29 cellular contexts compared by ENCODE assay signal in genomic region chr22:49263101-49263500, GRCh38.
"Had no signal": no experiment of that assay in that cellular context is flagged by ENCODE, and none has a peak within 500 bp of the region (broad histone marks: within the 10 kb centered on the region; RNA-seq: fewer than 3 reads in every experiment).

No MANE protein-coding gene starts in this region.

- H3K27me3 Mint-ChIP-seq: activated naive CD4-positive, alpha-beta T cell treated with anti-CD3 and anti-CD28 coated beads, Interleukin-2, amount 10 ng/mL, durations not matched to agents 7 days and 5 days had no signal

- ATAC-seq: activated naive CD8-positive, alpha-beta T cell treated with anti-CD3 and anti-CD28 coated beads, Interleukin-2, amount 50 U/mL, for 24 hours; activated T-cell treated with anti-CD3 and anti-CD28 coated beads, Interleukin-2, amount 50 U/mL, for 4 hours; Right ventricle myocardium inferior had no signal

- H3K36me3 Mint-ChIP-seq: activated CD4-positive, alpha-beta memory T cell treated with anti-CD3 and anti-CD28 coated beads for 36 hours; activated naive CD4-positive, alpha-beta T cell treated with anti-CD3 and anti-CD28 coated beads, Interleukin-2, amount 10 ng/mL, durations not matched to agents 7 days and 5 days; activated naive CD8-positive, alpha-beta T cell; IgD-negative memory B cell had no signal

- H3K9me3 Mint-ChIP-seq: activated CD4-positive, alpha-beta memory T cell treated with anti-CD3 and anti-CD28 coated beads for 36 hours; activated naive CD4-positive, alpha-beta T cell treated with anti-CD3 and anti-CD28 coated beads, Interleukin-2, amount 10 ng/mL, durations not matched to agents 7 days and 5 days; activated naive CD8-positive, alpha-beta T cell treated with anti-CD3 and anti-CD28 coated beads, Interleukin-2, amount 50 U/mL, for 24 hours; activated T-cell treated with anti-CD3 and anti-CD28 coated beads, Interleukin-2, amount 50 U/mL, for 4 hours; activated T-helper 1 cell treated with anti-CD3 and anti-CD28 coated beads, Interleukin-12 subunit alpha, Interleukin-12 subunit beta, Interleukin-2, Interleukin-4 antibody, amounts not matched to agents 30 ng/mL and 10 ng/mL and 1 ng/mL, durations not matched to agents 14 hours and 24 hours and 36 hours; central memory CD8-positive, alpha-beta T cell; T-helper 2 cell treated with Interferon-gamma antibody and Interleukin-4, amounts not matched to agents 5 μg/mL and 100 μg/mL, for 36 hours had no signal

- H3K27me3 ChIP-seq: brain microvascular endothelial cell had no signal

- H3K27ac ChIP-seq: brain microvascular endothelial cell, PC-9, RWPE1 had no signal

- H3K27ac Mint-ChIP-seq: activated CD4-positive, alpha-beta memory T cell treated with anti-CD3 and anti-CD28 coated beads for 36 hours; activated naive CD4-positive, alpha-beta T cell treated with anti-CD3 and anti-CD28 coated beads, Interleukin-2, amount 10 ng/mL, durations not matched to agents 7 days and 5 days; activated naive CD8-positive, alpha-beta T cell; activated naive CD8-positive, alpha-beta T cell treated with anti-CD3 and anti-CD28 coated beads, Interleukin-2, amount 50 U/mL, for 24 hours; activated T-helper 1 cell treated with anti-CD3 and anti-CD28 coated beads, Interleukin-12 subunit alpha, Interleukin-12 subunit beta, Interleukin-2, Interleukin-4 antibody, amounts not matched to agents 30 ng/mL and 10 ng/mL and 1 ng/mL, durations not matched to agents 14 hours and 24 hours and 36 hours; IgD-negative memory B cell; T-helper 2 cell treated with Interferon-gamma antibody and Interleukin-4, amounts not matched to agents 5 μg/mL and 100 μg/mL, for 36 hours had no signal

- H3K4me3 ChIP-seq: PC-9 had no signal

- DNase-seq: activated CD4-positive, alpha-beta memory T cell treated with anti-CD3 and anti-CD28 coated beads for 36 hours; activated CD4-positive, alpha-beta T cell treated with anti-CD3 and anti-CD28 coated beads for 4 hours; activated CD4-positive, alpha-beta T cell treated with anti-CD3 and anti-CD28 coated beads, Interleukin-2, amount 50 U/mL, for 1 hour; activated CD8-positive, alpha-beta memory T cell treated with anti-CD3 and anti-CD28 coated beads, Interleukin-2, amount 50 U/mL, for 4 hours; activated naive CD4-positive, alpha-beta T cell treated with anti-CD3 and anti-CD28 coated beads, Interleukin-2, amount 10 ng/mL, durations not matched to agents 7 days and 5 days; activated naive CD8-positive, alpha-beta T cell treated with anti-CD3 and anti-CD28 coated beads, Interleukin-2, amount 50 U/mL, for 24 hours; activated T-cell treated with anti-CD3 and anti-CD28 coated beads for 4 hours; activated T-cell treated with anti-CD3 and anti-CD28 coated beads, Interleukin-2, amount 50 U/mL, for 4 hours; brain microvascular endothelial cell; Karpas-422; KBM-7; NCI-H1105; NCI-H1417 treated with DMSO at 0.1 percent for 48 hours; NCI-H187 treated with DMSO at 0.1 percent for 48 hours; NCI-H2081; NCI-H2171 treated with DMSO at 0.1 percent for 48 hours; NCI-H2227 treated with DMSO at 0.1 percent for 48 hours; NCI-H446 treated with DMSO at 0.1 percent for 48 hours; NCI-H524; NK-92 treated with Interleukin-12 subunit alpha and Interleukin-12 subunit beta, amount 100 ng/mL, for 24 hours; PC-9; SIG-M5 had no signal

- H3K36me3 ChIP-seq: brain microvascular endothelial cell had no signal

- H3K4me3 Mint-ChIP-seq: activated CD4-positive, alpha-beta memory T cell treated with anti-CD3 and anti-CD28 coated beads for 36 hours; activated naive CD4-positive, alpha-beta T cell treated with anti-CD3 and anti-CD28 coated beads, Interleukin-2, amount 10 ng/mL, durations not matched to agents 7 days and 5 days; activated naive CD8-positive, alpha-beta T cell; activated naive CD8-positive, alpha-beta T cell treated with anti-CD3 and anti-CD28 coated beads, Interleukin-2, amount 50 U/mL, for 24 hours; activated T-cell treated with anti-CD3 and anti-CD28 coated beads, Interleukin-2, amount 50 U/mL, for 4 hours; activated T-helper 1 cell treated with anti-CD3 and anti-CD28 coated beads, Interleukin-12 subunit alpha, Interleukin-12 subunit beta, Interleukin-2, Interleukin-4 antibody, amounts not matched to agents 30 ng/mL and 10 ng/mL and 1 ng/mL, durations not matched to agents 14 hours and 24 hours and 36 hours; central memory CD8-positive, alpha-beta T cell; IgD-negative memory B cell; T-helper 2 cell treated with Interferon-gamma antibody and Interleukin-4, amounts not matched to agents 5 μg/mL and 100 μg/mL, for 36 hours had no signal

- H3K4me1 Mint-ChIP-seq: activated naive CD4-positive, alpha-beta T cell treated with anti-CD3 and anti-CD28 coated beads, Interleukin-2, amount 10 ng/mL, durations not matched to agents 7 days and 5 days; activated naive CD8-positive, alpha-beta T cell treated with anti-CD3 and anti-CD28 coated beads, Interleukin-2, amount 50 U/mL, for 24 hours; central memory CD8-positive, alpha-beta T cell had no signal
